In genomic region chr11:33375688-33376311, GRCh38 we compare ENCODE assay signal across 8 cellular contexts. TPM values are rescaled to one million over a fixed set of nuclear protein-coding genes. Genes with fewer than 3 reads are reported as not detected.
A peak's percentile ranks its signal among the peaks of the same experiment; 100 is the strongest.
DNase-seq lines count a peak whose midpoint lies in the region; ATAC-seq, FAIRE-seq and TF ChIP-seq lines count a peak whose summit lies in the region.

Gene KIAA1549L (plus strand): TSS chr11:33376108.

- TF ChIP-seq CTCF in OCI-LY7 (conservative IDR thresholded peaks at IDR 0.05; ENCODE audit: low read length), result peak; percentile 39
- no peak for TF ChIP-seq CTCF in endodermal cell (conservative IDR thresholded peaks at IDR 0.05)
- no peak for TF ChIP-seq CTCF in adrenal gland (IDR thresholded peaks at IDR 0.05)

- H3K36me3 ChIP-seq in OCI-LY7 (ENCODE audit: insufficient read depth, low read length) (no peaks in the 10 kb centered on the region; the same call in 1 of the 2 replicates), endodermal cell (ENCODE audit: control insufficient read depth, insufficient read depth, low read length) (no peaks in the 10 kb centered on the region), neuron (ENCODE audit: insufficient read depth, low read length) (no peaks in the 10 kb centered on the region), adrenal gland (replicated peaks in 1 of 2) (no peaks in the 10 kb centered on the region)

- peaks cover 43% of the 10 kb centered on the region for H3K4me1 ChIP-seq in OCI-LY7 (ENCODE audit: insufficient read depth, low read length, poor library complexity, severe bottlenecking)
- H3K4me1 ChIP-seq in endodermal cell (ENCODE audit: control insufficient read depth, insufficient read depth, low read length), result peaks cover 12% of the 10 kb centered on the region
- H3K4me1 ChIP-seq in neuron (ENCODE audit: insufficient read depth, low read length), result peaks cover 21% of the 10 kb centered on the region
- H3K4me1 ChIP-seq in adrenal gland (replicated peaks in 1 of 2), result peaks cover 0 to 7% of the 10 kb centered on the region in 2 donors

- peaks cover 5% of the 10 kb centered on the region; the same call in 1 of the 2 replicates for H4K20me1 ChIP-seq in OCI-LY7 (ENCODE audit: insufficient read depth, low read length)

- peak within 1 kb of the TSS; percentile 55 for H3K4me3 Mint-ChIP-seq in endodermal cell

- no peak for TF ChIP-seq POLR2A in adrenal gland (IDR thresholded peaks at IDR 0.05)

- peak; percentile 3 for DNase-seq in stimulated activated CD4-positive, alpha-beta T cell treated with anti-CD3 and anti-CD28 coated beads, Interleukin-4, amount 100 ng/mL, for 1 hour
- DNase-seq in stimulated activated CD4-positive, alpha-beta T cell treated with anti-CD3 and anti-CD28 coated beads, Interleukin-12 subunit alpha, Interleukin-12 subunit beta, amount 100 ng/mL, for 4 hours, result no peak
- DNase-seq in OCI-LY7 (ENCODE audit: low spot score) (peak; percentile 80), endodermal cell (peak; percentile 82), adrenal gland (no peak), RCC 7860 (ENCODE audit: low spot score) (no peak)

- peaks cover 62% of the 10 kb centered on the region for H3K27me3 Mint-ChIP-seq in endodermal cell (ENCODE audit: insufficient read depth)

- no peak within 1 kb of the TSS for H3K27ac Mint-ChIP-seq in endodermal cell

- peak within 1 kb of the TSS; percentile 87 for H3K4me2 ChIP-seq in OCI-LY7 (ENCODE audit: low read length)

- CTCF ChIA-PET in OCI-LY7 (lab: Charles Lee; ENCODE audit: unreplicated experiment), result interaction anchor here (1.0 kb wide), 1 partner anchor 26 kb away, joined by 3 read pairs; no protein-coding TSS in a partner anchor

- H3K9ac ChIP-seq in endodermal cell (ENCODE audit: extremely low read depth, low read length, poor library complexity, severe bottlenecking), result no peak within 1 kb of the TSS

- peaks cover 41% of the 10 kb centered on the region for H3K27me3 ChIP-seq in endodermal cell (ENCODE audit: control insufficient read depth, insufficient read depth, low read length, poor library complexity, severe bottlenecking)
- H3K27me3 ChIP-seq in neuron (ENCODE audit: insufficient read depth, low read length), result no peaks in the 10 kb centered on the region
- H3K27me3 ChIP-seq in adrenal gland, result peaks cover 34% of the 10 kb centered on the region

- H2AFZ ChIP-seq in OCI-LY7 (ENCODE audit: low read length) (peak within 1 kb of the TSS; percentile 86), neuron (ENCODE audit: low read depth, low read length) (peak within 1 kb of the TSS; percentile 75)

- intact Hi-C loops in OCI-LY7 (cut with micrococcal nuclease; ENCODE audit: unreplicated experiment), result loop anchor here (1.0 to 5.0 kb wide), 4 partner anchors 12 to 362 kb away; partner anchors contain the start of gene CD59
- intact Hi-C loops in adrenal gland (cut with DNase I), result no loop called here

- no peak for FAIRE-seq in RCC 7860 (lab: Jason Lieb, UNC)

- POLR2A ChIA-PET in OCI-LY7 (lab: Charles Lee), result interaction anchor here (0.5 to 1.5 kb wide), 10 partner anchors 10 to 680 kb away, joined by 3 to 6 read pairs (median 3); no protein-coding TSS in a partner anchor

- no peaks in the 10 kb centered on the region for H3K9me3 Mint-ChIP-seq in endodermal cell

- peaks cover 14% of the 10 kb centered on the region for H3K4me1 Mint-ChIP-seq in endodermal cell

- no peaks in the 10 kb centered on the region for H3K9me2 ChIP-seq in OCI-LY7 (ENCODE audit: insufficient read depth, low read length)

- no peak for ATAC-seq in GM19328 (IDR thresholded peaks at IDR 0.05; ENCODE audit: unreplicated experiment)

- H3K4me3 ChIP-seq in OCI-LY7 (ENCODE audit: low read depth, low read length, poor library complexity, severe bottlenecking) (peak within 1 kb of the TSS; percentile 75), endodermal cell (ENCODE audit: low read length) (peak within 1 kb of the TSS; percentile 73), neuron (ENCODE audit: low read length) (peak within 1 kb of the TSS; percentile 61), adrenal gland (peak within 1 kb of the TSS in 2 of 4 donors; percentile 6 to 60)

- H3K9me3 ChIP-seq in OCI-LY7 (ENCODE audit: low read length) (no peaks in the 10 kb centered on the region), endodermal cell (ENCODE audit: control insufficient read depth, low read length) (no peaks in the 10 kb centered on the region), neuron (ENCODE audit: low read length) (no peaks in the 10 kb centered on the region), adrenal gland (replicated peaks in 1 of 3) (no peaks in the 10 kb centered on the region)

- no peaks in the 10 kb centered on the region for H3K36me3 Mint-ChIP-seq in endodermal cell (ENCODE audit: low read depth)

- no TSS peak for BruUV-seq in OCI-LY7 (replicated peaks; lab: Mats Ljungman, UMichigan)

- peaks cover 43% of the 10 kb centered on the region for H3K79me2 ChIP-seq in OCI-LY7 (ENCODE audit: insufficient read depth, low read depth, low read length)

- H3K27ac ChIP-seq in OCI-LY7 (ENCODE audit: low read depth, low read length, poor library complexity, severe bottlenecking) (peak within 1 kb of the TSS; percentile 96), endodermal cell (ENCODE audit: low read depth, low read length) (no peak within 1 kb of the TSS), adrenal gland (no peak within 1 kb of the TSS)

- WGBS in endodermal cell (ENCODE audit: insufficient coverage in 1 of 2, insufficient read length in 1 of 2), 2 experiments, result 3 to 36% methylated on average over 4 to 69 of the region's 70 CpGs
- 1 to 9% (median 5%) methylated on average over 6 to 69 of the region's 70 CpGs for WGBS in adrenal gland, 4 donors

RNA-seq across cellular contexts. Expression of gene KIAA1549L, which starts in this region (rescaled TPM):
- total RNA-seq in OCI-LY7 (2014; rRNA removed; shearing (Covaris generic)), result 24.5 and 30.0 TPM in 2 replicates
- 36.6 and 37.3 TPM in 2 replicates for total RNA-seq in OCI-LY7 (2022)
- 1 to 10 TPM; 1.6 to 3.2 TPM for total RNA-seq in endodermal cell
- polyA plus RNA-seq in endodermal cell (2013, experiment 1 of 2), result 8.2 TPM
- 7.9 TPM for polyA plus RNA-seq in endodermal cell (2013, experiment 2 of 2)
- total RNA-seq in adrenal gland, result 1 to 10 TPM in 3 of 8 donors, under 1 TPM in 5; 0.17 to 5.3 (median 0.79) TPM
- polyA plus RNA-seq in adrenal gland, result under 1 TPM; 0.20 to 0.33 (median 0.24) TPM

Comparison
In these comparisons a context has a peak if more than half of its experiments do, and no peak if none do; other contexts are left out.
1. RNA of gene KIAA1549L (total RNA-seq): 24.5 to 37.3 TPM in OCI-LY7; 1.6 to 3.2 TPM in endodermal cell and 0.17 to 5.3 TPM in adrenal gland; every median in the first group is over 4 times any median in the second.
2. DNase-seq: peak in stimulated activated CD4-positive, alpha-beta T cell treated with anti-CD3 and anti-CD28 coated beads, Interleukin-4, amount 100 ng/mL, for 1 hour (single experiment), OCI-LY7 (single experiment) and endodermal cell (single experiment); none in stimulated activated CD4-positive, alpha-beta T cell treated with anti-CD3 and anti-CD28 coated beads, Interleukin-12 subunit alpha, Interleukin-12 subunit beta, amount 100 ng/mL, for 4 hours (single experiment), adrenal gland (0 of 7) and RCC 7860 (single experiment).